Comparison of ENCODE assay signal across 11 cellular contexts in the genomic region with DNA sequence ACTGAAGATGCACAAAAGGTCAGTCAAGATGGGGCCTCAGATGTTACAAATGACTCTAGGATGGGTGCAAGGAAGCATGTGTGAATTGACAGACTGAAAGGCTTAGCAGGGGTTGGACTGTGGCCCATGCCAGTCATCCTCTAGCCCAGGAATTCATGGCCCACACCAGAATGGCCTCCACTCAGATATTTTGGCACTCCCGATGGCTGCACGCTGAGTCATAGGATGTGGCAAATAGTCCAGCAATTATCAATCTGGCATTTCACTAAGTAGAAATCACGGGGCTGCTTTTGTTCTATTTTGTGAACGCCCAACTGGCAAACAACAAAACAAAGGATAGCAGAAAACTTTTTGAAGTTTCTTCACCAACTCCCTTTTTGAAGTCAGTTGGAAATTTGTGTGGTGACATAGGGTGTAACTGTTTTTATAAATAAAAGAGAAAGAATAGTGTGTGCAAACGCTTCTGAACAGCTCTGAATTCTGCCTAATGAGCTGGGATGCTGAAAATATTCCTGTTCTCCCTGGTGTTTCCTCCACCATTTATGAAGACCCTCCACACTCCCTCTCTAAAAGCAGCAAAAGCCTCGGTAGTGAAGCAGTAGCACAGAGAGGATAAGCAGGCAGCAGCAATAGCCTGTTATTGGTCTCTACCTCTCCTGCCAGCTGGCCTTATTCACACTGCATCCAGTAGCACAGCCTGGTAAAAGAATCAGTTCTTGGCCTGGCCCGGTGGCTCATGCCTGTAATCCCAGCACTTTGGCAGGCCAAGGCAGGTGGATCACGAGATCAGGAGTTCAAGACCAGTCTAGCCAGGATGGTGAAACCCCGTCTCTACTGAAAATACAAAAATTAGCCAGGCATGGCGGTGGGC.
DNase-seq lines count a peak whose midpoint lies in the region; ATAC-seq lines count a peak whose summit lies in the region.
"Had no signal": no experiment of that assay in that cellular context is flagged by ENCODE, and none has a peak within 500 bp of the region (broad histone marks: within the 10 kb centered on the region; RNA-seq: fewer than 3 reads in every experiment).

No MANE protein-coding gene starts in this region.

- no peaks in the 10 kb centered on the region for H3K27me3 ChIP-seq in MG63
- H3K27me3 ChIP-seq: sigmoid colon had no signal

- DNase-seq in AG08396 (ENCODE audit: low spot score), result peak; percentile 45
- DNase-seq in MG63, result peak; percentile 93
- peak; percentile 54 for DNase-seq in dedifferentiated amniotic fluid mesenchymal stem cell (ENCODE audit: extremely low spot score)
- DNase-seq in lung microvascular endothelial cell (ENCODE audit: low read depth in 2 of 2), result peak; percentile 24 to 32
- DNase-seq in NCI-H526 treated with DMSO at 0.1 percent for 48 hours (lab: John Stamatoyannopoulos, UW), result no peak
- no peak for DNase-seq in SKM-1 (lab: John Stamatoyannopoulos, UW; ENCODE audit: unreplicated experiment)
- DNase-seq in DMS114 treated with DMSO at 0.1 percent for 48 hours (lab: John Stamatoyannopoulos, UW; ENCODE audit: unreplicated experiment), result no peak
- DNase-seq: activated naive CD8-positive, alpha-beta T cell treated with anti-CD3 and anti-CD28 coated beads, Interleukin-2, amount 50 U/mL, for 24 hours; DMS153; sigmoid colon had no signal

- ATAC-seq in HG02970 (IDR thresholded peaks at IDR 0.05; ENCODE audit: low FRiP score, unreplicated experiment), result no peak
- ATAC-seq: activated naive CD8-positive, alpha-beta T cell treated with anti-CD3 and anti-CD28 coated beads, Interleukin-2, amount 50 U/mL, for 24 hours had no signal

- H3K4me3 ChIP-seq in MG63, result no peak overlapping the region
- H3K4me3 ChIP-seq: sigmoid colon had no signal

- H3K36me3 ChIP-seq in MG63, result no peaks in the 10 kb centered on the region
- H3K36me3 ChIP-seq: sigmoid colon had no signal

- H3K9me3 ChIP-seq in MG63, result no peaks in the 10 kb centered on the region

Comparison
In these comparisons a context has a peak if more than half of its experiments do, and no peak if none do; other contexts are left out.
1. DNase-seq: peak in AG08396 (single experiment), MG63 (single experiment), dedifferentiated amniotic fluid mesenchymal stem cell (single experiment) and lung microvascular endothelial cell (2 of 2); none in NCI-H526 treated with DMSO at 0.1 percent for 48 hours (single experiment), SKM-1 (single experiment) and DMS114 treated with DMSO at 0.1 percent for 48 hours (single experiment).